ENCODE assay signal across 12 cellular contexts in the genomic region with DNA sequence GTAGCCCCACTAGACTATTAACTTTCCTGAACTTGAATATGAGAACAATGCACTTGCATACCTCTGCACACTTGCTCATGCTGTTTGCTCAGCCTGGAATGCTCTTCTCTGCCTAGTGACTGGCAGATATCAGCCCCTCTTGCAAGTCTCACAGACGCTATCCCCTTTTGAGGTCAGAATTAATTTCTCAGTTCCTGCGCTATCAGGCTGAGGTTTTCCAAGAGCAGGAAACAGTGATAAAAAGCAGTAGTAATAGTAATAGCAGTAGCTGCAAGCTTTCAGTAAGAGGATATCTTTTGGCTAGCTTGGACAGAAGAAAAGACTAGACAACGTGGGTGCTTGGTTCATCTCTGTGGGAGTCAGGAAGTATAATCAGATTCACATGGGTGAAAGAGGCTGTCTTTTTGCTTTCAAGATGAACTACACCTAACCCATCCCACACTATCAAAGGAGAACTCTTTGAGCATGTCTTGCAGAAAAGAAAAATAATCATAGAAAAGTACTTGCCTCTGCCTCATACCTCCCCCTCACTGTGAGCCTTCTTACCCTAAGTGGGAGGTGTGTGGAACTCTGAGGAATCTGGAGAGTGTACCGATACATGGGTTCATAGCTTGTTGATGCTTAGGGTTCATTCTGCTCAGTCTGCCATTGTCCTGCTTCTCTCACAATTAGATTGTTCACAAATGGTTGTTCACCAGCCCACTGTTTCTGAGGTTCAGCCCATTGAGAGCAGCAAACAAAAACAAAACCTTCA. TPM values are rescaled to one million over a fixed set of nuclear protein-coding genes. Genes with fewer than 3 reads are reported as not detected.
A peak's percentile ranks its signal among the peaks of the same experiment; 100 is the strongest.
DNase-seq lines count a peak whose midpoint lies in the region; ATAC-seq, FAIRE-seq and TF ChIP-seq lines count a peak whose summit lies in the region.
"Had no signal": no experiment of that assay in that cellular context is flagged by ENCODE, and none has a peak within 500 bp of the region (broad histone marks: within the 10 kb centered on the region; RNA-seq: fewer than 3 reads in every experiment).

No MANE protein-coding gene starts in this region.

- no peak for DNase-seq in activated naive CD8-positive, alpha-beta T cell treated with anti-CD3 and anti-CD28 coated beads for 36 hours
- peak; percentile 82 for DNase-seq in astrocyte (ENCODE audit: low read depth)
- DNase-seq in stimulated activated naive CD8-positive, alpha-beta T cell treated with anti-CD3 and anti-CD28 coated beads, Interleukin-15, amount 100 ng/mL, for 72 hours, result no peak
- no peak for DNase-seq in HT-29 (ENCODE audit: low spot score)
- DNase-seq: AML-193, NCI-H345 had no signal

- H3K4me3 Mint-ChIP-seq in activated naive CD8-positive, alpha-beta T cell, result peak overlapping the region; percentile 41
- H3K4me3 Mint-ChIP-seq in activated naive CD8-positive, alpha-beta T cell treated with anti-CD3 and anti-CD28 coated beads for 36 hours, result no peak overlapping the region
- no peak overlapping the region for H3K4me3 Mint-ChIP-seq in astrocyte (ENCODE audit: unreplicated experiment)
- H3K4me3 Mint-ChIP-seq in stimulated activated naive CD8-positive, alpha-beta T cell treated with anti-CD3 and anti-CD28 coated beads, Interleukin-15, amount 100 ng/mL, for 72 hours, result no peak overlapping the region

- ATAC-seq in HG02973 (IDR thresholded peaks at IDR 0.05; ENCODE audit: unreplicated experiment) (peak; percentile 74), HG02571 (IDR thresholded peaks at IDR 0.05; ENCODE audit: unreplicated experiment) (no peak), GM21786 (IDR thresholded peaks at IDR 0.05; ENCODE audit: unreplicated experiment) (no peak)
- ATAC-seq in stimulated activated naive CD8-positive, alpha-beta T cell treated with anti-CD3 and anti-CD28 coated beads, Interleukin-15, amount 100 ng/mL, for 72 hours, result peak; percentile 53

- no peaks in the 10 kb centered on the region for H3K36me3 ChIP-seq in astrocyte (ENCODE audit: insufficient read depth, low read length)
- H3K36me3 ChIP-seq: vagina had no signal

- H3K9me3 ChIP-seq in astrocyte (ENCODE audit: insufficient read depth, low read depth, low read length), result no peaks in the 10 kb centered on the region
- H3K9me3 ChIP-seq: vagina had no signal

- H2AFZ ChIP-seq in astrocyte (ENCODE audit: low read depth, low read length), result no peak overlapping the region

- peak overlapping the region; percentile 41 for H3K4me2 ChIP-seq in astrocyte (ENCODE audit: low read length)

- H3K4me1 ChIP-seq in astrocyte (ENCODE audit: insufficient read depth, low read length), result peaks cover 5% of the 10 kb centered on the region
- H3K4me1 ChIP-seq: vagina had no signal

- H3K27ac Mint-ChIP-seq in activated naive CD8-positive, alpha-beta T cell, result peak overlapping the region; percentile 86
- no peak overlapping the region for H3K27ac Mint-ChIP-seq in activated naive CD8-positive, alpha-beta T cell treated with anti-CD3 and anti-CD28 coated beads for 36 hours
- peak overlapping the region; percentile 77 for H3K27ac Mint-ChIP-seq in astrocyte (ENCODE audit: unreplicated experiment)
- H3K27ac Mint-ChIP-seq in stimulated activated naive CD8-positive, alpha-beta T cell treated with anti-CD3 and anti-CD28 coated beads, Interleukin-15, amount 100 ng/mL, for 72 hours, result no peak overlapping the region

- H3K36me3 Mint-ChIP-seq in activated naive CD8-positive, alpha-beta T cell, result no peaks in the 10 kb centered on the region
- H3K36me3 Mint-ChIP-seq in activated naive CD8-positive, alpha-beta T cell treated with anti-CD3 and anti-CD28 coated beads for 36 hours, result no peaks in the 10 kb centered on the region
- H3K36me3 Mint-ChIP-seq in astrocyte (ENCODE audit: low read depth, unreplicated experiment), result no peaks in the 10 kb centered on the region

- peak overlapping the region; percentile 28 for H3K27ac ChIP-seq in astrocyte (ENCODE audit: low read depth, low read length)
- H3K27ac ChIP-seq: epithelial cell of prostate, vagina had no signal

- no peaks in the 10 kb centered on the region for H3K9me3 Mint-ChIP-seq in activated naive CD8-positive, alpha-beta T cell (ENCODE audit: low read depth)
- H3K9me3 Mint-ChIP-seq in activated naive CD8-positive, alpha-beta T cell treated with anti-CD3 and anti-CD28 coated beads for 36 hours, result no peaks in the 10 kb centered on the region
- H3K9me3 Mint-ChIP-seq in astrocyte (ENCODE audit: unreplicated experiment), result no peaks in the 10 kb centered on the region
- no peaks in the 10 kb centered on the region for H3K9me3 Mint-ChIP-seq in stimulated activated naive CD8-positive, alpha-beta T cell treated with anti-CD3 and anti-CD28 coated beads, Interleukin-15, amount 100 ng/mL, for 72 hours

- H3K9ac ChIP-seq in astrocyte (ENCODE audit: low read length), result no peak overlapping the region

- FAIRE-seq in astrocyte (lab: Jason Lieb, UNC), result peak; percentile 5

- TF ChIP-seq CTCF in astrocyte (IDR thresholded peaks at IDR 0.05; ENCODE audit: insufficient read depth, low read depth, low read length), result no peak

- H3K4me1 Mint-ChIP-seq in activated naive CD8-positive, alpha-beta T cell (ENCODE audit: low read depth), result peaks cover 30% of the 10 kb centered on the region
- peaks cover 12% of the 10 kb centered on the region for H3K4me1 Mint-ChIP-seq in activated naive CD8-positive, alpha-beta T cell treated with anti-CD3 and anti-CD28 coated beads for 36 hours
- H3K4me1 Mint-ChIP-seq in astrocyte (ENCODE audit: low read depth, unreplicated experiment), result peaks cover 17% of the 10 kb centered on the region
- H3K4me1 Mint-ChIP-seq in stimulated activated naive CD8-positive, alpha-beta T cell treated with anti-CD3 and anti-CD28 coated beads, Interleukin-15, amount 100 ng/mL, for 72 hours, result peaks cover 6% of the 10 kb centered on the region

- no peaks in the 10 kb centered on the region for H3K27me3 Mint-ChIP-seq in activated naive CD8-positive, alpha-beta T cell
- no peaks in the 10 kb centered on the region for H3K27me3 Mint-ChIP-seq in activated naive CD8-positive, alpha-beta T cell treated with anti-CD3 and anti-CD28 coated beads for 36 hours
- H3K27me3 Mint-ChIP-seq in astrocyte (ENCODE audit: low read depth, unreplicated experiment), result no peaks in the 10 kb centered on the region
- H3K27me3 Mint-ChIP-seq in stimulated activated naive CD8-positive, alpha-beta T cell treated with anti-CD3 and anti-CD28 coated beads, Interleukin-15, amount 100 ng/mL, for 72 hours, result no peaks in the 10 kb centered on the region

- no peaks in the 10 kb centered on the region for H3K27me3 ChIP-seq in astrocyte (ENCODE audit: insufficient read depth, low read length)
- H3K27me3 ChIP-seq: vagina had no signal

- H3K79me2 ChIP-seq in astrocyte (ENCODE audit: insufficient read depth, low read length), result no peaks in the 10 kb centered on the region

- H4K20me1 ChIP-seq in astrocyte (ENCODE audit: insufficient read depth, low read length), result no peaks in the 10 kb centered on the region

- no peak overlapping the region for H3K4me3 ChIP-seq in astrocyte (ENCODE audit: insufficient read depth, low read depth, low read length)
- H3K4me3 ChIP-seq: vagina had no signal

RNA-seq across cellular contexts. Expression of a gene that starts 11.3 kb away (rescaled TPM):
- total RNA-seq in activated naive CD8-positive, alpha-beta T cell treated with anti-CD3 and anti-CD28 coated beads for 36 hours, result under 1 TPM; 0.18 to 0.23 TPM
- total RNA-seq in astrocyte, result 4.2 and 5.4 TPM in 2 replicates
- total RNA-seq in HT-29 (2014; rRNA removed; shearing (Covaris generic)), result 0.05 and 0.13 TPM in 2 replicates

Comparison
In these comparisons a context has a peak if more than half of its experiments do, and no peak if none do; other contexts are left out.
1. H3K27ac Mint-ChIP-seq: peak in activated naive CD8-positive, alpha-beta T cell (single experiment) and astrocyte (single experiment); none in activated naive CD8-positive, alpha-beta T cell treated with anti-CD3 and anti-CD28 coated beads for 36 hours (single experiment) and stimulated activated naive CD8-positive, alpha-beta T cell treated with anti-CD3 and anti-CD28 coated beads, Interleukin-15, amount 100 ng/mL, for 72 hours (0 of 2).
2. ATAC-seq: peak in HG02973 (single experiment) and stimulated activated naive CD8-positive, alpha-beta T cell treated with anti-CD3 and anti-CD28 coated beads, Interleukin-15, amount 100 ng/mL, for 72 hours (single experiment); none in HG02571 (single experiment) and GM21786 (single experiment).